In the genomic region with DNA sequence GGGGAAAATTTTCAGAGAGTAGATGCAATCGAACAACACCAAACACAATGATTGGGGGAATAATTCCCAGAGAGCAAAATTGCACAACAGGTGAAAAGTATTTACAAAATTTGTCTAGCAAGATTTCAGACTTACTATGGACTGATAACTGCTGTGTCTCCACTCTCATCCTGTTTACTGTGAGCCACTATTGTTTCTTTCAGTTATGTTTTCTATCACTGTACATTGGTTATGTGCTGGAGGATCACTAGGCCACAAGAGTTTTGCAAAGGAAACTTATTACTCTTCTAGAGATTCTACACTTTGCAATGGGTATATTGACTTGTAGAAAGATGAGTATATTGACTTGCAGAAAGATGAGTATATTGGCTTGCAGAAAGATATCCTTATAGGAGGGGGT, we compare ENCODE assay signal across 28 cellular contexts.
"Had no signal": no experiment of that assay in that cellular context is flagged by ENCODE, and none has a peak within 500 bp of the region (broad histone marks: within the 10 kb centered on the region; RNA-seq: fewer than 3 reads in every experiment).

No MANE protein-coding gene starts in this region.

- H3K4me3 Mint-ChIP-seq: stimulated activated effector memory CD8-positive, alpha-beta T cell treated with anti-CD3 and anti-CD28 coated beads, Interleukin-12 subunit alpha, Interleukin-12 subunit beta, amount 100 ng/mL, for 72 hours; stimulated activated memory B cell treated with anti-CD40 and anti-IgM and Interleukin-4, amounts not matched to agents 10 μg/mL and 1 μg/mL and 100 μg/mL, for 72 hours; stimulated activated naive B cell treated with anti-CD40 and anti-IgM and Interleukin-4, amounts not matched to agents 10 μg/mL and 1 μg/mL and 100 μg/mL, for 72 hours; stimulated activated naive CD8-positive, alpha-beta T cell treated with anti-CD3 and anti-CD28 coated beads, Interleukin-15, amount 100 ng/mL, for 72 hours; stimulated activated naive CD8-positive, alpha-beta T cell treated with anti-CD3 and anti-CD28 coated beads, Interleukin-15, Interleukin-2, amounts not matched to agents 100 ng/mL and 50 ng/mL, for 24 hours; type B pancreatic cell had no signal

- H3K4me1 Mint-ChIP-seq: stimulated activated effector memory CD8-positive, alpha-beta T cell treated with anti-CD3 and anti-CD28 coated beads, Interleukin-12 subunit alpha, Interleukin-12 subunit beta, amount 100 ng/mL, for 72 hours; stimulated activated memory B cell treated with anti-CD40 and anti-IgM and Interleukin-4, amounts not matched to agents 10 μg/mL and 1 μg/mL and 100 μg/mL, for 72 hours; stimulated activated naive B cell treated with anti-CD40 and anti-IgM and Interleukin-4, amounts not matched to agents 10 μg/mL and 1 μg/mL and 100 μg/mL, for 72 hours; stimulated activated naive CD8-positive, alpha-beta T cell treated with anti-CD3 and anti-CD28 coated beads, Interleukin-15, amount 100 ng/mL, for 72 hours had no signal

- H3K27me3 Mint-ChIP-seq: stimulated activated memory B cell treated with anti-CD40 and anti-IgM and Interleukin-4, amounts not matched to agents 10 μg/mL and 1 μg/mL and 100 μg/mL, for 72 hours; stimulated activated naive B cell treated with anti-CD40 and anti-IgM and Interleukin-4, amounts not matched to agents 10 μg/mL and 1 μg/mL and 100 μg/mL, for 72 hours; stimulated activated naive CD8-positive, alpha-beta T cell treated with anti-CD3 and anti-CD28 coated beads, Interleukin-15, amount 100 ng/mL, for 72 hours; stimulated activated naive CD8-positive, alpha-beta T cell treated with anti-CD3 and anti-CD28 coated beads, Interleukin-15, Interleukin-2, amounts not matched to agents 100 ng/mL and 50 ng/mL, for 24 hours; type B pancreatic cell had no signal

- H3K36me3 ChIP-seq: stomach, suprapubic skin, thoracic aorta, thyroid gland, tibial artery, tibial nerve, transverse colon, upper lobe of left lung, upper lobe of right lung, uterus, vagina had no signal

- H3K36me3 Mint-ChIP-seq: stimulated activated effector memory CD8-positive, alpha-beta T cell treated with anti-CD3 and anti-CD28 coated beads, Interleukin-12 subunit alpha, Interleukin-12 subunit beta, amount 100 ng/mL, for 72 hours; stimulated activated memory B cell treated with anti-CD40 and anti-IgM and Interleukin-4, amounts not matched to agents 10 μg/mL and 1 μg/mL and 100 μg/mL, for 72 hours; stimulated activated naive B cell treated with anti-CD40 and anti-IgM and Interleukin-4, amounts not matched to agents 10 μg/mL and 1 μg/mL and 100 μg/mL, for 72 hours; type B pancreatic cell had no signal

- H3K27me3 ChIP-seq: stomach, suprapubic skin, testis, thyroid gland, tibial artery, tibial nerve, transverse colon, upper lobe of left lung, upper lobe of right lung, uterus, vagina had no signal

- DNase-seq: stimulated activated CD4-positive, alpha-beta T cell treated with anti-CD3 and anti-CD28 coated beads, Interleukin-2, amount 100 ng/mL, for 48 hours; stimulated activated CD4-positive, alpha-beta T cell treated with anti-CD3 and anti-CD28 coated beads, Interleukin-4, amount 100 ng/mL, for 1 hour; stimulated activated CD4-positive, alpha-beta T cell treated with anti-CD3 and anti-CD28 coated beads, Interleukin-4, amount 100 ng/mL, for 24 hours; stimulated activated CD4-positive, alpha-beta T cell treated with anti-CD3 and anti-CD28 coated beads, Interleukin-4, amount 100 ng/mL, for 4 hours; stimulated activated CD8-positive, alpha-beta memory T cell treated with anti-CD3 and anti-CD28 coated beads, Interleukin-4, amount 100 ng/mL, for 48 hours; stimulated activated naive B cell treated with anti-CD40 and anti-IgM and Interleukin-4, amounts not matched to agents 10 μg/mL and 1 μg/mL and 100 μg/mL, for 72 hours; stimulated activated naive CD4-positive, alpha-beta T cell; stimulated activated naive CD4-positive, alpha-beta T cell treated with Interleukin-2 at 50 U/mL for 16 hours; stimulated activated naive CD8-positive, alpha-beta T cell treated with anti-CD3 and anti-CD28 coated beads, Interleukin-15, amount 100 ng/mL, for 72 hours; stimulated activated naive CD8-positive, alpha-beta T cell treated with anti-CD3 and anti-CD28 coated beads, Interleukin-15, Interleukin-2, amounts not matched to agents 100 U/mL and 50 U/mL, for 24 hours; stomach; substantia nigra; testis; thyroid gland; tibial artery; transverse colon; trophoblast cell; upper lobe of left lung; upper lobe of right lung; uterus had no signal

- H3K9me3 Mint-ChIP-seq: type B pancreatic cell had no signal

- H3K27ac Mint-ChIP-seq: stimulated activated effector memory CD8-positive, alpha-beta T cell treated with anti-CD3 and anti-CD28 coated beads, Interleukin-12 subunit alpha, Interleukin-12 subunit beta, amount 100 ng/mL, for 72 hours; stimulated activated memory B cell treated with anti-CD40 and anti-IgM and Interleukin-4, amounts not matched to agents 10 μg/mL and 1 μg/mL and 100 μg/mL, for 72 hours; stimulated activated naive B cell treated with anti-CD40 and anti-IgM and Interleukin-4, amounts not matched to agents 10 μg/mL and 1 μg/mL and 100 μg/mL, for 72 hours; stimulated activated naive CD8-positive, alpha-beta T cell treated with anti-CD3 and anti-CD28 coated beads, Interleukin-15, amount 100 ng/mL, for 72 hours; stimulated activated naive CD8-positive, alpha-beta T cell treated with anti-CD3 and anti-CD28 coated beads, Interleukin-15, Interleukin-2, amounts not matched to agents 100 ng/mL and 50 ng/mL, for 24 hours; type B pancreatic cell had no signal

- H3K27ac ChIP-seq: stomach, suprapubic skin, testis, thoracic aorta, thyroid gland, tibial artery, tibial nerve, transverse colon, upper lobe of left lung, upper lobe of right lung, uterus, vagina had no signal

- H3K4me3 ChIP-seq: stomach, suprapubic skin, testis, thoracic aorta, thyroid gland, tibial artery, tibial nerve, transverse colon, upper lobe of left lung, upper lobe of right lung, uterus, vagina had no signal

- H3K9me3 ChIP-seq: stomach, suprapubic skin, testis, thoracic aorta, thyroid gland, tibial artery, tibial nerve, transverse colon, upper lobe of left lung, upper lobe of right lung, uterus, vagina had no signal

- H3K4me1 ChIP-seq: stomach, suprapubic skin, testis, thyroid gland, tibial artery, transverse colon, upper lobe of left lung, upper lobe of right lung, uterus, vagina had no signal

- ATAC-seq: stimulated activated effector memory CD8-positive, alpha-beta T cell treated with anti-CD3 and anti-CD28 coated beads, Interleukin-12 subunit alpha, Interleukin-12 subunit beta, amount 100 ng/mL, for 72 hours; stimulated activated memory B cell treated with anti-CD40 and anti-IgM and Interleukin-4, amounts not matched to agents 10 μg/mL and 1 μg/mL and 100 μg/mL, for 72 hours; stimulated activated naive B cell treated with anti-CD40 and anti-IgM and Interleukin-4, amounts not matched to agents 10 μg/mL and 1 μg/mL and 100 μg/mL, for 72 hours; stimulated activated naive CD8-positive, alpha-beta T cell treated with anti-CD3 and anti-CD28 coated beads, Interleukin-15, amount 100 ng/mL, for 72 hours; stimulated activated naive CD8-positive, alpha-beta T cell treated with anti-CD3 and anti-CD28 coated beads, Interleukin-15, Interleukin-2, amounts not matched to agents 100 U/mL and 50 U/mL, for 24 hours; upper lobe of right lung had no signal
